Comparison of ENCODE assay signal across 2 cellular contexts in the genomic region with DNA sequence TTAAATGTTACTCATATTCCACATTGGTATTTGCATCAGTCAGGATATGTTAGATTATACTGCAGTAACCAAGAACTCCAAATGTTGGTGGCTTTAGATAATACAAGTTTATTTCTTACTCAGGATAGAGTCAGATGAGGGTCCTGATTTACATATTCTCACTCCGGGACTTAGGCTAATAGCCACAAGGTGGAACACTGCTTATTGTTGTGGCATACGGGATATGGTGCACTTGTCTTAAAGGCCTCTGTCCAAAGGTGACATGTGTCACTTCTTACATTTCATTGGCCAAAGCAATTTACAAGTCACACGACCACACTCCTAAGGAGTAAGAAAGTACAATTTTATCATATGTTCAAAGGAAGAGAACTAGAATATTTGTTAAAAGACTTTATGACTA.
TF ChIP-seq lines count a peak whose summit lies in the region.

No MANE protein-coding gene starts in this region.

TF ChIP-seq in HCT116, 20 proteins besides CTCF, POLR2A, EP300 and RAD21:
- TF ChIP-seq EZH2phosphoT487 (IDR thresholded peaks at IDR 0.05; ENCODE audit: borderline replicate concordance): no peak
- TF ChIP-seq POLR2AphosphoS5 (IDR thresholded peaks at IDR 0.05; ENCODE audit: low read depth, low read length): no peak
- no peak for TF ChIP-seq EZH2 (IDR thresholded peaks at IDR 0.05)
- TF ChIP-seq SP1 (IDR thresholded peaks at IDR 0.05; ENCODE audit: low read depth): no peak
- TF ChIP-seq YY1 (IDR thresholded peaks at IDR 0.05; ENCODE audit: extremely low read depth, insufficient replicate concordance, low read depth, low read length): no peak
- no peak for TF ChIP-seq SIN3A (IDR thresholded peaks at IDR 0.05; ENCODE audit: low read depth)
- no peak for TF ChIP-seq ZNF274 (IDR thresholded peaks at IDR 0.05; ENCODE audit: low read depth, low read length)
- TF ChIP-seq ELF1 (IDR thresholded peaks at IDR 0.05; ENCODE audit: borderline replicate concordance, low read depth): no peak
- TF ChIP-seq ZFX (IDR thresholded peaks at IDR 0.05): no peak
- TF ChIP-seq EGR1 (IDR thresholded peaks at IDR 0.05; ENCODE audit: low read depth): no peak
- TF ChIP-seq TCF7L2 (IDR thresholded peaks at IDR 0.05; ENCODE audit: borderline replicate concordance, extremely low read depth, insufficient read depth, insufficient read length): no peak
- TF ChIP-seq, protein P1, sequence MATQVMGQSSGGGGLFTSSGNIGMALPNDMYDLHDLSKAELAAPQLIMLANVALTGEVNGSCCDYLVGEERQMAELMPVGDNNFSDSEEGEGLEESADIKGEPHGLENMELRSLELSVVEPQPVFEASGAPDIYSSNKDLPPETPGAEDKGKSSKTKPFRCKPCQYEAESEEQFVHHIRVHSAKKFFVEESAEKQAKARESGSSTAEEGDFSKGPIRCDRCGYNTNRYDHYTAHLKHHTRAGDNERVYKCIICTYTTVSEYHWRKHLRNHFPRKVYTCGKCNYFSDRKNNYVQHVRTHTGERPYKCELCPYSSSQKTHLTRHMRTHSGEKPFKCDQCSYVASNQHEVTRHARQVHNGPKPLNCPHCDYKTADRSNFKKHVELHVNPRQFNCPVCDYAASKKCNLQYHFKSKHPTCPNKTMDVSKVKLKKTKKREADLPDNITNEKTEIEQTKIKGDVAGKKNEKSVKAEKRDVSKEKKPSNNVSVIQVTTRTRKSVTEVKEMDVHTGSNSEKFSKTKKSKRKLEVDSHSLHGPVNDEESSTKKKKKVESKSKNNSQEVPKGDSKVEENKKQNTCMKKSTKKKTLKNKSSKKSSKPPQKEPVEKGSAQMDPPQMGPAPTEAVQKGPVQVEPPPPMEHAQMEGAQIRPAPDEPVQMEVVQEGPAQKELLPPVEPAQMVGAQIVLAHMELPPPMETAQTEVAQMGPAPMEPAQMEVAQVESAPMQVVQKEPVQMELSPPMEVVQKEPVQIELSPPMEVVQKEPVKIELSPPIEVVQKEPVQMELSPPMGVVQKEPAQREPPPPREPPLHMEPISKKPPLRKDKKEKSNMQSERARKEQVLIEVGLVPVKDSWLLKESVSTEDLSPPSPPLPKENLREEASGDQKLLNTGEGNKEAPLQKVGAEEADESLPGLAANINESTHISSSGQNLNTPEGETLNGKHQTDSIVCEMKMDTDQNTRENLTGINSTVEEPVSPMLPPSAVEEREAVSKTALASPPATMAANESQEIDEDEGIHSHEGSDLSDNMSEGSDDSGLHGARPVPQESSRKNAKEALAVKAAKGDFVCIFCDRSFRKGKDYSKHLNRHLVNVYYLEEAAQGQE (IDR thresholded peaks at IDR 0.05; ENCODE audit: low read depth): no peak

TF ChIP-seq in K562, 482 proteins besides CTCF, POLR2A, EP300 and RAD21:
- TF ChIP-seq XRCC5 (IDR thresholded peaks at IDR 0.05; ENCODE audit: low read depth, low read length): no peak
- no peak for TF ChIP-seq BRD9 (IDR thresholded peaks at IDR 0.05; ENCODE audit: low read depth, partially characterized antibody)
- no peak for TF ChIP-seq PYGO2 (tag; IDR thresholded peaks at IDR 0.05)
- TF ChIP-seq, protein P2, sequence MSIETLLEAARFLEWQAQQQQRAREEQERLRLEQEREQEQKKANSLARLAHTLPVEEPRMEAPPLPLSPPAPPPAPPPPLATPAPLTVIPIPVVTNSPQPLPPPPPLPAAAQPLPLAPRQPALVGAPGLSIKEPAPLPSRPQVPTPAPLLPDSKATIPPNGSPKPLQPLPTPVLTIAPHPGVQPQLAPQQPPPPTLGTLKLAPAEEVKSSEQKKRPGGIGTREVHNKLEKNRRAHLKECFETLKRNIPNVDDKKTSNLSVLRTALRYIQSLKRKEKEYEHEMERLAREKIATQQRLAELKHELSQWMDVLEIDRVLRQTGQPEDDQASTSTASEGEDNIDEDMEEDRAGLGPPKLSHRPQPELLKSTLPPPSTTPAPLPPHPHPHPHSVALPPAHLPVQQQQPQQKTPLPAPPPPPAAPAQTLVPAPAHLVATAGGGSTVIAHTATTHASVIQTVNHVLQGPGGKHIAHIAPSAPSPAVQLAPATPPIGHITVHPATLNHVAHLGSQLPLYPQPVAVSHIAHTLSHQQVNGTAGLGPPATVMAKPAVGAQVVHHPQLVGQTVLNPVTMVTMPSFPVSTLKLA (conservative IDR thresholded peaks at IDR 0.05): no peak
- no peak for TF ChIP-seq RNF2 (IDR thresholded peaks at IDR 0.05)
- no peak for TF ChIP-seq HNRNPH1 (optimal IDR thresholded peaks at IDR 0.05; ENCODE audit: low read depth, low read length)
- no peak for TF ChIP-seq SRSF7 (optimal IDR thresholded peaks at IDR 0.05; ENCODE audit: low read depth, low read length)
- TF ChIP-seq PHB (CRISPR knock-in tag; IDR thresholded peaks at IDR 0.05): no peak
- TF ChIP-seq ESRRA (IDR thresholded peaks at IDR 0.05; ENCODE audit: borderline replicate concordance, low read depth): no peak
- no peak for TF ChIP-seq XRCC4 (IDR thresholded peaks at IDR 0.05; ENCODE audit: extremely low read depth, insufficient read depth, insufficient read length)
- TF ChIP-seq BACH1 (tag; IDR thresholded peaks at IDR 0.05): no peak
- TF ChIP-seq ZNF57 (CRISPR knock-in tag; IDR thresholded peaks at IDR 0.05): no peak
- TF ChIP-seq SNIP1 (IDR thresholded peaks at IDR 0.05; ENCODE audit: low read depth): no peak
- TF ChIP-seq ZNF778 (CRISPR knock-in tag; IDR thresholded peaks at IDR 0.05): no peak
- no peak for TF ChIP-seq HDAC3 (IDR thresholded peaks at IDR 0.05; ENCODE audit: borderline replicate concordance, partially characterized antibody)
- TF ChIP-seq ZC3H4 (CRISPR knock-in tag; IDR thresholded peaks at IDR 0.05; ENCODE audit: borderline replicate concordance): no peak
- TF ChIP-seq, protein P3, sequence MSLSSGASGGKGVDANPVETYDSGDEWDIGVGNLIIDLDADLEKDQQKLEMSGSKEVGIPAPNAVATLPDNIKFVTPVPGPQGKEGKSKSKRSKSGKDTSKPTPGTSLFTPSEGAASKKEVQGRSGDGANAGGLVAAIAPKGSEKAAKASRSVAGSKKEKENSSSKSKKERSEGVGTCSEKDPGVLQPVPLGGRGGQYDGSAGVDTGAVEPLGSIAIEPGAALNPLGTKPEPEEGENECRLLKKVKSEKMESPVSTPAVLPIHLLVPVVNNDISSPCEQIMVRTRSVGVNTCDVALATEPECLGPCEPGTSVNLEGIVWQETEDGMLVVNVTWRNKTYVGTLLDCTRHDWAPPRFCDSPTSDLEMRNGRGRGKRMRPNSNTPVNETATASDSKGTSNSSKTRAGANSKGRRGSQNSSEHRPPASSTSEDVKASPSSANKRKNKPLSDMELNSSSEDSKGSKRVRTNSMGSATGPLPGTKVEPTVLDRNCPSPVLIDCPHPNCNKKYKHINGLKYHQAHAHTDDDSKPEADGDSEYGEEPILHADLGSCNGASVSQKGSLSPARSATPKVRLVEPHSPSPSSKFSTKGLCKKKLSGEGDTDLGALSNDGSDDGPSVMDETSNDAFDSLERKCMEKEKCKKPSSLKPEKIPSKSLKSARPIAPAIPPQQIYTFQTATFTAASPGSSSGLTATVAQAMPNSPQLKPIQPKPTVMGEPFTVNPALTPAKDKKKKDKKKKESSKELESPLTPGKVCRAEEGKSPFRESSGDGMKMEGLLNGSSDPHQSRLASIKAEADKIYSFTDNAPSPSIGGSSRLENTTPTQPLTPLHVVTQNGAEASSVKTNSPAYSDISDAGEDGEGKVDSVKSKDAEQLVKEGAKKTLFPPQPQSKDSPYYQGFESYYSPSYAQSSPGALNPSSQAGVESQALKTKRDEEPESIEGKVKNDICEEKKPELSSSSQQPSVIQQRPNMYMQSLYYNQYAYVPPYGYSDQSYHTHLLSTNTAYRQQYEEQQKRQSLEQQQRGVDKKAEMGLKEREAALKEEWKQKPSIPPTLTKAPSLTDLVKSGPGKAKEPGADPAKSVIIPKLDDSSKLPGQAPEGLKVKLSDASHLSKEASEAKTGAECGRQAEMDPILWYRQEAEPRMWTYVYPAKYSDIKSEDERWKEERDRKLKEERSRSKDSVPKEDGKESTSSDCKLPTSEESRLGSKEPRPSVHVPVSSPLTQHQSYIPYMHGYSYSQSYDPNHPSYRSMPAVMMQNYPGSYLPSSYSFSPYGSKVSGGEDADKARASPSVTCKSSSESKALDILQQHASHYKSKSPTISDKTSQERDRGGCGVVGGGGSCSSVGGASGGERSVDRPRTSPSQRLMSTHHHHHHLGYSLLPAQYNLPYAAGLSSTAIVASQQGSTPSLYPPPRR (CRISPR knock-in tag; IDR thresholded peaks at IDR 0.05; ENCODE audit: borderline replicate concordance): no peak
